15 cellular contexts compared by ENCODE assay signal in the genomic region with DNA sequence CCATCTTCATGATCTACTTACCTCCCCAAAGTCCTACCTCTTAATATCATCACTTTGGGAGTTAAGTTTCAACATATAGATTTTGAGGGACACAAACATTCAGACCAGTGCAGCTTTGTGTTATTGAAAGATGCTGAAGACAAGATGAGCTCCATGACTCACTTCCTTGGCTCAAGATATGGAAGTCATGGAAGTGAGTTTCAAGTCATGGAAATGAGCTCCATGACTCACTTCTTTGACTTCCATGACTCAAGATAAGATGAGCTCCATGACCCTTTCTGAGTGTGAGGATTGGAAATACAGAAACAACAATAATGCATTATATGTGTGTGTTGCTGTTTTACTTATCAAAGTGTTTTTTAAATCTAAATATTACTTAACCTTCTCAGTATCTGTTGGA.
DNase-seq lines count a peak whose midpoint lies in the region; ATAC-seq and TF ChIP-seq lines count a peak whose summit lies in the region.
"Had no signal": no experiment of that assay in that cellular context is flagged by ENCODE, and none has a peak within 500 bp of the region (broad histone marks: within the 10 kb centered on the region; RNA-seq: fewer than 3 reads in every experiment).

No MANE protein-coding gene starts in this region.

- H3K4me1 Mint-ChIP-seq in activated CD4-positive, alpha-beta memory T cell treated with anti-CD3 and anti-CD28 coated beads for 36 hours (ENCODE audit: low read depth), result no peaks in the 10 kb centered on the region
- H3K4me1 Mint-ChIP-seq: mesothelial cell of epicardium had no signal

- no peak for TF ChIP-seq CTCF in epithelial cell of esophagus (IDR thresholded peaks at IDR 0.05; ENCODE audit: insufficient read depth, low read depth, low read length, missing control alignments)

- no peak overlapping the region for H3K4me3 ChIP-seq in epithelial cell of esophagus (ENCODE audit: low read length)

- peaks cover 4% of the 10 kb centered on the region for H3K27me3 Mint-ChIP-seq in activated CD4-positive, alpha-beta memory T cell treated with anti-CD3 and anti-CD28 coated beads for 36 hours
- H3K27me3 Mint-ChIP-seq: activated naive CD8-positive, alpha-beta T cell; dendritic cell treated with granulocyte-macrophage colony-stimulating factor and Interleukin-4, amounts not matched to agents 40 ng/mL and 50 ng/mL, for 4 days had no signal

- no peaks in the 10 kb centered on the region for H3K36me3 Mint-ChIP-seq in activated CD4-positive, alpha-beta memory T cell treated with anti-CD3 and anti-CD28 coated beads for 36 hours
- H3K36me3 Mint-ChIP-seq: activated naive CD8-positive, alpha-beta T cell; mesothelial cell of epicardium had no signal

- CTCF ChIA-PET in activated CD4-positive, alpha-beta memory T cell treated with anti-CD3 and anti-CD28 coated beads for 36 hours (lab: Charles Lee), result interaction anchor here (2.0 kb wide), 1 partner anchor 40 kb away, joined by 7 read pairs; no protein-coding TSS in a partner anchor

- POLR2A ChIA-PET in activated CD4-positive, alpha-beta memory T cell treated with anti-CD3 and anti-CD28 coated beads for 36 hours (lab: Charles Lee), result no interaction called here

- no peak overlapping the region for H3K4me3 Mint-ChIP-seq in activated CD4-positive, alpha-beta memory T cell treated with anti-CD3 and anti-CD28 coated beads for 36 hours
- H3K4me3 Mint-ChIP-seq: activated naive CD8-positive, alpha-beta T cell; dendritic cell treated with granulocyte-macrophage colony-stimulating factor and Interleukin-4, amounts not matched to agents 40 ng/mL and 50 ng/mL, for 4 days; mesothelial cell of epicardium had no signal

- intact Hi-C loops in activated CD4-positive, alpha-beta memory T cell treated with anti-CD3 and anti-CD28 coated beads for 36 hours (cut with micrococcal nuclease), result no loop called here

- no peaks in the 10 kb centered on the region for H3K9me3 Mint-ChIP-seq in activated CD4-positive, alpha-beta memory T cell treated with anti-CD3 and anti-CD28 coated beads for 36 hours
- H3K9me3 Mint-ChIP-seq: dendritic cell treated with granulocyte-macrophage colony-stimulating factor and Interleukin-4, amounts not matched to agents 40 ng/mL and 50 ng/mL, for 4 days; mesothelial cell of epicardium had no signal

- peak; percentile 16 for DNase-seq in Caki2 (ENCODE audit: low read depth)
- DNase-seq in NCI-H226, result peak; percentile 88
- DNase-seq in epithelial cell of esophagus (ENCODE audit: low read depth), result peak; percentile 87
- DNase-seq in non-pigmented ciliary epithelial cell (ENCODE audit: low read depth), result peak; percentile 69
- no peak for DNase-seq in SKM-1 treated with dmso at 0.1 percent for 144 hours (lab: John Stamatoyannopoulos, UW; ENCODE audit: unreplicated experiment)
- DNase-seq in activated CD4-positive, alpha-beta memory T cell treated with anti-CD3 and anti-CD28 coated beads for 36 hours, result no peak
- DNase-seq in effector CD4-positive, alpha-beta T cell, result no peak
- DNase-seq: DMS153, KBM-7, NCI-H2107, T-helper 9 cell had no signal

- ATAC-seq in GM21717 (IDR thresholded peaks at IDR 0.05; ENCODE audit: unreplicated experiment), result no peak

- in situ Hi-C loops in Caki2 (cut with HindIII; ENCODE audit: low pct_unique_long_range_greater_than_20kb, low sequenced_read_pairs), result no loop called here

- H3K27ac Mint-ChIP-seq in activated CD4-positive, alpha-beta memory T cell treated with anti-CD3 and anti-CD28 coated beads for 36 hours, result no peak overlapping the region
- H3K27ac Mint-ChIP-seq: activated naive CD8-positive, alpha-beta T cell; dendritic cell treated with granulocyte-macrophage colony-stimulating factor and Interleukin-4, amounts not matched to agents 40 ng/mL and 50 ng/mL, for 4 days; mesothelial cell of epicardium had no signal

Comparison
In these comparisons a context has a peak if more than half of its experiments do, and no peak if none do; other contexts are left out.
1. DNase-seq: peak in Caki2 (single experiment), NCI-H226 (single experiment), epithelial cell of esophagus (single experiment) and non-pigmented ciliary epithelial cell (single experiment); none in SKM-1 treated with dmso at 0.1 percent for 144 hours (single experiment), activated CD4-positive, alpha-beta memory T cell treated with anti-CD3 and anti-CD28 coated beads for 36 hours (single experiment) and effector CD4-positive, alpha-beta T cell (single experiment).